9 cellular contexts compared by ENCODE assay signal in the genomic region with DNA sequence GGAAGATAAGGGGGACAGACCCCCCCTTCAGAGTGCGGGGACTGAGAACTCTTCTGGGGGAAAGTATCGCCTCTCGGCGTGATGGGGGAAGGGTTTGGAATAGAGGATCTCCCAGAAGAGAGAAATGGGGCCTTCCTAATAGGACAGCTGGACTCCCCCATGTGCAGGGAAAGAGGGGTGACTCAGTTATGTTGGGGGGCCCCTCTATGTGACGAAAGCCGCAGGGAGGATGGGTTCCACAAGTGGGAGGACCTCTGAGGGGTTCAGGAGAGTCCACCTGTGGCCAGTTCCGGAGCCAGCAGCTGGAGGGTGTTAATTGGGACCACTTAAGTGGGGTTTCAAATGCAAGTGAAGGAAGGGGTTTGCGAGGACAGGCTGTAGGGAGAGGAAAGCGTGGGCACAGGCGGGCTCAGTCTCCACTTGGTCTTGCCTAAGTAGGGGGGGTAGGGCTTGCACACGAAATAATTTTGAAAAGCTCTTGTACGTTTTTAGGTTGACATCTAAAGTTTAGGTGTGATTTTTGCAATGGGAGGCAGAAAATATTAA. TPM values are rescaled to one million over a fixed set of nuclear protein-coding genes. Genes with fewer than 3 reads are reported as not detected.
DNase-seq lines count a peak whose midpoint lies in the region; ATAC-seq and TF ChIP-seq lines count a peak whose summit lies in the region.
"Had no signal": no experiment of that assay in that cellular context is flagged by ENCODE, and none has a peak within 500 bp of the region (broad histone marks: within the 10 kb centered on the region; RNA-seq: fewer than 3 reads in every experiment).

No MANE protein-coding gene starts in this region.

- H3K4me3 ChIP-seq in OCI-LY1 (ENCODE audit: low read depth, low read length, poor library complexity, severe bottlenecking) (peak overlapping the region; percentile 94), esophagus muscularis mucosa (peak overlapping the region; percentile 65 to 73 (median 70)), psoas muscle (peak overlapping the region; percentile 68)

- TF ChIP-seq POLR2A in esophagus muscularis mucosa (IDR thresholded peaks at IDR 0.05; ENCODE audit: low read depth) = no peak

- peak overlapping the region; percentile 94 for H3K4me2 ChIP-seq in OCI-LY1 (ENCODE audit: low read length)

- no peaks in the 10 kb centered on the region for H3K27me3 Mint-ChIP-seq in T-helper 1 cell treated with Interleukin-12 subunit alpha and Interleukin-12 subunit beta and Interleukin-4 antibody, amounts not matched to agents 30 μg/mL and 1 μg/mL, for 36 hours (ENCODE audit: low read depth)

- H3F3A ChIP-seq in OCI-LY1 (ENCODE audit: insufficient read depth, low read length) = no peaks in the 10 kb centered on the region

- no peak for DNase-seq in T-helper 1 cell
- DNase-seq in esophagus muscularis mucosa (ENCODE audit: extremely low spot score) = no peak
- no peak for DNase-seq in psoas muscle
- no peak for DNase-seq in posterior cingulate gyrus
- DNase-seq in CD1c-positive myeloid dendritic cell (ENCODE audit: extremely low spot score) = no peak

- intact Hi-C loops in esophagus muscularis mucosa (cut with DNase I) (no loop called here), psoas muscle (cut with DNase I) (no loop called here), posterior cingulate gyrus (cut with DNase I) (no loop called here)

- H3K9me3 ChIP-seq in OCI-LY1 (ENCODE audit: low read length) (no peaks in the 10 kb centered on the region), esophagus muscularis mucosa (no peaks in the 10 kb centered on the region), psoas muscle (no peaks in the 10 kb centered on the region)

- H3K4me1 Mint-ChIP-seq in T-helper 1 cell treated with Interleukin-12 subunit alpha and Interleukin-12 subunit beta and Interleukin-4 antibody, amounts not matched to agents 30 μg/mL and 1 μg/mL, for 36 hours (ENCODE audit: low read depth) = peaks cover 19% of the 10 kb centered on the region

- no peak for ATAC-seq in psoas muscle
- ATAC-seq in GM21529 (IDR thresholded peaks at IDR 0.05; ENCODE audit: unreplicated experiment) = no peak

- 48% methylated on average over 12 of the region's 12 CpGs for whole genome bisulfite sequencing in esophagus muscularis mucosa
- 4 to 31% (median 4%) methylated on average over 10 to 12 of the region's 12 CpGs for WGBS in psoas muscle, 3 donors

- no peaks in the 10 kb centered on the region for H3K9me2 ChIP-seq in OCI-LY1 (ENCODE audit: low read depth, low read length)

- TF ChIP-seq EP300 in esophagus muscularis mucosa (IDR thresholded peaks at IDR 0.05) = no peak

- H3K9ac ChIP-seq in OCI-LY1 (ENCODE audit: low read length) = peak overlapping the region; percentile 90

- H3K79me2 ChIP-seq in OCI-LY1 (ENCODE audit: insufficient read depth, low read length) = peaks cover 7% of the 10 kb centered on the region; the same call in 1 of the 2 replicates

- no peaks in the 10 kb centered on the region for H3K9me3 Mint-ChIP-seq in T-helper 1 cell treated with Interleukin-12 subunit alpha and Interleukin-12 subunit beta and Interleukin-4 antibody, amounts not matched to agents 30 μg/mL and 1 μg/mL, for 36 hours

- no peak overlapping the region for H2AFZ ChIP-seq in OCI-LY1 (ENCODE audit: low read length)

- H3K4me1 ChIP-seq in OCI-LY1 (ENCODE audit: insufficient read depth, low read length, severe bottlenecking) (peaks cover 20% of the 10 kb centered on the region), esophagus muscularis mucosa (peaks cover 7 to 20% (median 16%) of the 10 kb centered on the region in 4 donors), psoas muscle (peaks cover 7% of the 10 kb centered on the region)

- H4K20me1 ChIP-seq in OCI-LY1 (ENCODE audit: insufficient read depth, low read length) = no peaks in the 10 kb centered on the region

- TF ChIP-seq CTCF in OCI-LY1 (IDR thresholded peaks at IDR 0.05; ENCODE audit: low read length) (no peak), esophagus muscularis mucosa (IDR thresholded peaks at IDR 0.05) (no peak), psoas muscle (IDR thresholded peaks at IDR 0.05) (no peak)

- H3K27ac ChIP-seq in OCI-LY1 (ENCODE audit: low read depth, low read length, poor library complexity, severe bottlenecking) = peak overlapping the region; percentile 75
- peak overlapping the region; percentile 87 to 92 (median 89) for H3K27ac ChIP-seq in esophagus muscularis mucosa (replicated peaks in 1 of 4)
- no peak overlapping the region for H3K27ac ChIP-seq in psoas muscle

- peaks cover 15% of the 10 kb centered on the region for H3K36me3 Mint-ChIP-seq in T-helper 1 cell treated with Interleukin-12 subunit alpha and Interleukin-12 subunit beta and Interleukin-4 antibody, amounts not matched to agents 30 μg/mL and 1 μg/mL, for 36 hours (ENCODE audit: low read depth)

- H3K36me3 ChIP-seq in OCI-LY1 (ENCODE audit: insufficient read depth, low read length) (peaks cover 38% of the 10 kb centered on the region), esophagus muscularis mucosa (peaks cover 0 to 29% (median 22%) of the 10 kb centered on the region in 4 donors), psoas muscle (ENCODE audit: insufficient read depth in 1 of 2, low read depth in 1 of 2) (peaks cover 0 to 17% of the 10 kb centered on the region in 2 donors)

- no peaks in the 10 kb centered on the region for H3K27me3 ChIP-seq in OCI-LY1 (ENCODE audit: insufficient read depth, low read length)
- peaks cover 0 to 3% (median 0%) of the 10 kb centered on the region in 4 donors for H3K27me3 ChIP-seq in esophagus muscularis mucosa
- H3K27me3 ChIP-seq in psoas muscle (ENCODE audit: insufficient read depth in 3 of 3, low read length in 2 of 3) = no peaks in the 10 kb centered on the region

- peak overlapping the region; percentile 88 for H3K4me3 Mint-ChIP-seq in T-helper 1 cell treated with Interleukin-12 subunit alpha and Interleukin-12 subunit beta and Interleukin-4 antibody, amounts not matched to agents 30 μg/mL and 1 μg/mL, for 36 hours

- peak overlapping the region; percentile 89 for H3K27ac Mint-ChIP-seq in T-helper 1 cell treated with Interleukin-12 subunit alpha and Interleukin-12 subunit beta and Interleukin-4 antibody, amounts not matched to agents 30 μg/mL and 1 μg/mL, for 36 hours

RNA-seq across cellular contexts. Expression of gene SUV39H1, which starts 0.7 kb away (rescaled TPM):
- total RNA-seq in esophagus muscularis mucosa = 1 to 10 TPM; 2.5 to 4.5 (median 4.3) TPM
- 1 to 10 TPM; 1.9 to 3.2 (median 2.7) TPM for total RNA-seq in psoas muscle
- 1 to 10 TPM; 2.2 to 3.6 (median 2.8) TPM for polyA plus RNA-seq in psoas muscle

RNA-seq across cellular contexts. Expression of gene WAS, which starts 13.7 kb away (rescaled TPM):
- 1 to 10 TPM; 3.2 to 9.9 (median 7.5) TPM for total RNA-seq in esophagus muscularis mucosa
- 1 to 10 TPM in 2 of 4 donors, under 1 TPM in 2; 0.85 to 2.9 (median 1.4) TPM for total RNA-seq in psoas muscle
- polyA plus RNA-seq in psoas muscle = under 1 TPM; 0.45 to 0.66 (median 0.47) TPM
- total RNA-seq: dermis microvascular lymphatic vessel endothelial cell had no signal
